In genomic region chr6:5305968-5306626, GRCh38 we compare ENCODE assay signal across 2 cellular contexts.
TF ChIP-seq lines count a peak whose summit lies in the region.

No MANE protein-coding gene starts in this region.

TF ChIP-seq in WTC11, 78 proteins besides CTCF, POLR2A, EP300 and RAD21:
- TF ChIP-seq FOXP4 (CRISPR knock-in tag; IDR thresholded peaks at IDR 0.05) = no peak
- TF ChIP-seq GABPB1 (CRISPR knock-in tag; IDR thresholded peaks at IDR 0.05) = peak; percentile 77
TF ChIP-seq in WTC11: peak in this region for 1.

TF ChIP-seq in HepG2, 621 proteins besides CTCF, POLR2A, EP300 and RAD21:
- TF ChIP-seq ZBTB20 (CRISPR knock-in tag; IDR thresholded peaks at IDR 0.05; ENCODE audit: borderline replicate concordance, low read depth) (no peak), ARID3A (IDR thresholded peaks at IDR 0.05; ENCODE audit: low read depth, low read length) (no peak), ZNF782 (CRISPR knock-in tag; IDR thresholded peaks at IDR 0.05; ENCODE audit: borderline replicate concordance) (no peak), CEBPB (IDR thresholded peaks at IDR 0.05; ENCODE audit: borderline replicate concordance, low read depth, low read length) (peak; percentile 58; the same call in 1 of the 2 replicates), CEBPG (CRISPR knock-in tag; IDR thresholded peaks at IDR 0.05) (peak; percentile 46), NPAS2 (CRISPR knock-in tag; IDR thresholded peaks at IDR 0.05; ENCODE audit: borderline replicate concordance) (no peak), SMYD3 (CRISPR knock-in tag; IDR thresholded peaks at IDR 0.05) (no peak), IRF2 (CRISPR knock-in tag; IDR thresholded peaks at IDR 0.05) (no peak), GLI4 (CRISPR knock-in tag; IDR thresholded peaks at IDR 0.05; ENCODE audit: borderline replicate concordance) (no peak), ZNF816 (CRISPR knock-in tag; IDR thresholded peaks at IDR 0.05; ENCODE audit: borderline replicate concordance) (no peak), GATAD2A (CRISPR knock-in tag; IDR thresholded peaks at IDR 0.05) (peak; percentile 51; the same call in 1 of the 2 replicates), RBM39 (IDR thresholded peaks at IDR 0.05; ENCODE audit: low read depth, low read length, poor library complexity, severe bottlenecking) (no peak), ZNF12 (CRISPR knock-in tag; IDR thresholded peaks at IDR 0.05) (no peak), ZNF83 (CRISPR knock-in tag; IDR thresholded peaks at IDR 0.05; ENCODE audit: borderline replicate concordance) (no peak), ZNF333 (CRISPR knock-in tag; IDR thresholded peaks at IDR 0.05; ENCODE audit: borderline replicate concordance) (no peak), ATF4 (CRISPR knock-in tag; IDR thresholded peaks at IDR 0.05) (peak in 1 of 2 experiments; percentile 80; a peak in 2 of 4 replicates), PRDM15 (CRISPR knock-in tag; IDR thresholded peaks at IDR 0.05) (no peak), PRDM10 (CRISPR knock-in tag; IDR thresholded peaks at IDR 0.05; ENCODE audit: low read depth) (no peak), ELF3 (CRISPR knock-in tag; IDR thresholded peaks at IDR 0.05) (0 out of 2 replicates have a peak, but pooled peaks have one; percentile 12), HNRNPK (IDR thresholded peaks at IDR 0.05; ENCODE audit: low read depth, low read length, poor library complexity, severe bottlenecking) (no peak), ZBTB3 (CRISPR knock-in tag; IDR thresholded peaks at IDR 0.05; ENCODE audit: borderline replicate concordance, low read depth) (no peak), TCF7L2 (IDR thresholded peaks at IDR 0.05; ENCODE audit: low read depth, low read length) (no peak), ZNF747 (CRISPR knock-in tag; IDR thresholded peaks at IDR 0.05; ENCODE audit: borderline replicate concordance) (no peak), ZKSCAN8 (CRISPR knock-in tag; IDR thresholded peaks at IDR 0.05; ENCODE audit: borderline replicate concordance) (no peak), GTF2F1 (IDR thresholded peaks at IDR 0.05; ENCODE audit: low read length) (no peak), PHF20 (CRISPR knock-in tag; IDR thresholded peaks at IDR 0.05) (no peak), STAT6 (CRISPR knock-in tag; IDR thresholded peaks at IDR 0.05; ENCODE audit: borderline replicate concordance) (no peak), ZNF33A (CRISPR knock-in tag; IDR thresholded peaks at IDR 0.05; ENCODE audit: borderline replicate concordance) (no peak), ZNF644 (CRISPR knock-in tag; IDR thresholded peaks at IDR 0.05; ENCODE audit: low read depth) (no peak), ZNF501 (CRISPR knock-in tag; IDR thresholded peaks at IDR 0.05) (no peak), EHMT2 (IDR thresholded peaks at IDR 0.05; ENCODE audit: borderline replicate concordance, low read depth, low read length) (no peak), ZNF296 (CRISPR knock-in tag; conservative IDR thresholded peaks at IDR 0.05) (no peak), ZNF615 (CRISPR knock-in tag; IDR thresholded peaks at IDR 0.05; ENCODE audit: borderline replicate concordance) (no peak)
